15 cellular contexts compared by ENCODE assay signal in the genomic region with DNA sequence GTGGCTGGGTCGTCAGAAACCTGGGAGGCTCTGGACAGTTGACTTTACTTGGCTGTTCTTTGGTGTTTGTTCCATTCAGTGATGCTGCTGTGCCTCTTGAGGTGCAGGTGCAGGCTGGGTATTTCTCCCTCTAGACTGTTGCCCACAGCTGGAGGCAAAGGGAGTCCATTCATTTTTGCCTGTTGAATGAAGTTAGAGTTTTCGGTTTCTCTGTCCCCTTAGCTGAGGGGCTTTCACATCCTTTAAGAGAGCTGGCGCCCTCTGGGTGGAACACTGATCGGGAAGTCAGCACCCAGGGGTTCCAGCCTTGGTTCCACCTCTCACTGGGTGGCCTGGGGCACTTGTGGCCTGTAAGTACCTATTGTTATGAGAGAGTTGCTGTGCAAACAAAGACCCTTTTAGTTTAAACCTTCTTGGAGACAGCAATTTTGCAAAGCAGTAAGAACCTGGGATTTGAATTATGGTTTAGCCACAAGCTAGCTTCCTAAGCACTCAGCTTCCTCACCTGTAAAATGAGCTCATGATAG.
A peak's percentile ranks its signal among the peaks of the same experiment; 100 is the strongest.
DNase-seq lines count a peak whose midpoint lies in the region; TF ChIP-seq lines count a peak whose summit lies in the region.
"Had no signal": no experiment of that assay in that cellular context is flagged by ENCODE, and none has a peak within 500 bp of the region (broad histone marks: within the 10 kb centered on the region; RNA-seq: fewer than 3 reads in every experiment).

No MANE protein-coding gene starts in this region.

- CTCF ChIA-PET in Caco-2 (lab: Charles Lee), result interaction anchor here (0.6 to 1.9 kb wide), 2 partner anchors 68 to 215 kb away, joined by 3 to 4 read pairs; a partner anchor contains a TSS

- POLR2A ChIA-PET in Caco-2 (lab: Charles Lee), result interaction anchor here (1.6 kb wide), 1 partner anchor 68 kb away, joined by 5 read pairs; a partner anchor contains a TSS

- no peaks in the 10 kb centered on the region for H3K36me3 Mint-ChIP-seq in Caco-2 (ENCODE audit: insufficient read depth, unreplicated experiment)

- H3K9me3 ChIP-seq in MM.1S (replicated peaks; ENCODE audit: insufficient read depth, low read length) (no peaks in the 10 kb centered on the region), esophagus squamous epithelium (no peaks in the 10 kb centered on the region), stomach (no peaks in the 10 kb centered on the region), Caco-2 (no peaks in the 10 kb centered on the region)
- H3K9me3 ChIP-seq: BE2C had no signal

- no peak overlapping the region for H2AFZ ChIP-seq in MM.1S (ENCODE audit: low read length)

- intact Hi-C loops in esophagus squamous epithelium (cut with DNase I) (no loop called here), stomach (cut with DNase I; ENCODE audit: low total_unique reads) (no loop called here), Caco-2 (cut with micrococcal nuclease; ENCODE audit: unreplicated experiment) (no loop called here)

- no peaks in the 10 kb centered on the region for H3K27me3 ChIP-seq in MM.1S (replicated peaks; ENCODE audit: insufficient read depth, low read length)
- no peaks in the 10 kb centered on the region for H3K27me3 ChIP-seq in esophagus squamous epithelium
- H3K27me3 ChIP-seq in stomach, result no peaks in the 10 kb centered on the region
- no peaks in the 10 kb centered on the region for H3K27me3 ChIP-seq in Caco-2 (replicated peaks; ENCODE audit: control insufficient read depth, insufficient read depth, low read length)
- H3K27me3 ChIP-seq: BE2C had no signal

- no peaks in the 10 kb centered on the region for H3K9me2 ChIP-seq in MM.1S (replicated peaks; ENCODE audit: insufficient read depth, low read length)

- no peaks in the 10 kb centered on the region for H3K36me3 ChIP-seq in MM.1S (replicated peaks; ENCODE audit: insufficient read depth, low read length)
- no peaks in the 10 kb centered on the region for H3K36me3 ChIP-seq in esophagus squamous epithelium
- no peaks in the 10 kb centered on the region for H3K36me3 ChIP-seq in stomach
- H3K36me3 ChIP-seq in Caco-2 (ENCODE audit: control insufficient read depth, insufficient read depth, low read length), result no peaks in the 10 kb centered on the region
- H3K36me3 ChIP-seq: BE2C had no signal

- WGBS in esophagus squamous epithelium, 2 donors, result 75% methylated on average over 3 of the region's 4 CpGs; no CpG with 5 or more reads in 1 of the 2 donors
- 72 to 88% (median 83%) methylated on average over 4 of the region's 4 CpGs for WGBS in stomach, 5 donors

- peaks cover 17% of the 10 kb centered on the region for H3K4me1 Mint-ChIP-seq in Caco-2 (ENCODE audit: low read depth, unreplicated experiment)

- DNase-seq in GM12865 (ENCODE audit: low read depth) (peak; percentile 38), MM.1S (peak; percentile 31), esophagus squamous epithelium (lab: John Stamatoyannopoulos, UW) (no peak), stomach (no peak), Caco-2 (no peak), dedifferentiated amniotic fluid mesenchymal stem cell (ENCODE audit: extremely low spot score) (no peak), NCI-H2081 treated with DMSO at 0.1 percent for 48 hours (lab: John Stamatoyannopoulos, UW) (no peak)
- no peak for DNase-seq in activated CD8-positive, alpha-beta memory T cell treated with anti-CD3 and anti-CD28 coated beads, Interleukin-2, amount 50 U/mL, for 48 hours
- DNase-seq: activated effector memory CD4-positive, alpha-beta T cell treated with anti-CD3 and anti-CD28 coated beads, Interleukin-2, amount 50 U/mL, for 16 hours; amygdala; BE2C; glutamatergic neuron; GOT3; T-helper 1 cell had no signal

- H3K27me3 Mint-ChIP-seq in Caco-2 (ENCODE audit: insufficient read depth, unreplicated experiment), result no peaks in the 10 kb centered on the region

- TF ChIP-seq POLR2A in esophagus squamous epithelium (IDR thresholded peaks at IDR 0.05), result no peak
- TF ChIP-seq POLR2A in stomach (IDR thresholded peaks at IDR 0.05), result no peak

- H4K20me1 ChIP-seq in MM.1S (ENCODE audit: insufficient read depth, low read length), result no peaks in the 10 kb centered on the region

- peaks cover 30% of the 10 kb centered on the region for H3K4me1 ChIP-seq in MM.1S (ENCODE audit: low read length)
- H3K4me1 ChIP-seq in esophagus squamous epithelium, result peaks cover 14 to 63% (median 36%) of the 10 kb centered on the region in 3 donors
- peaks cover 44 to 71% (median 62%) of the 10 kb centered on the region in 4 donors for H3K4me1 ChIP-seq in stomach
- H3K4me1 ChIP-seq in Caco-2, result peaks cover 29% of the 10 kb centered on the region
- H3K4me1 ChIP-seq: BE2C had no signal

- H3K27ac ChIP-seq in MM.1S (ENCODE audit: low read length) (no peak overlapping the region), esophagus squamous epithelium (peak overlapping the region in 3 of 4 donors; percentile 32 to 61 (median 49)), stomach (peak overlapping the region; percentile 40 to 92 (median 89))
- H3K27ac ChIP-seq: RWPE1 had no signal

- no peak overlapping the region for H3K4me3 Mint-ChIP-seq in Caco-2 (ENCODE audit: unreplicated experiment)

- H3F3A ChIP-seq in MM.1S (ENCODE audit: insufficient read depth, low read length), result no peaks in the 10 kb centered on the region

- TF ChIP-seq EP300 in stomach (IDR thresholded peaks at IDR 0.05), result no peak

- H3K4me3 ChIP-seq in GM12865 (ENCODE audit: low read depth, low read length), result no peak overlapping the region
- no peak overlapping the region for H3K4me3 ChIP-seq in MM.1S (ENCODE audit: low read length)
- no peak overlapping the region for H3K4me3 ChIP-seq in esophagus squamous epithelium
- H3K4me3 ChIP-seq in stomach, result no peak overlapping the region
- H3K4me3 ChIP-seq in Caco-2 (ENCODE audit: low read depth, low read length), result no peak overlapping the region

- H3K27ac Mint-ChIP-seq in Caco-2 (ENCODE audit: unreplicated experiment), result no peak overlapping the region

- no TSS peak for BruUV-seq in Caco-2 (replicated peaks; lab: Mats Ljungman, UMichigan)

- H3K79me2 ChIP-seq in MM.1S (ENCODE audit: low read length), result no peaks in the 10 kb centered on the region

- H3K4me2 ChIP-seq in MM.1S (ENCODE audit: low read depth, low read length), result no peak overlapping the region

- TF ChIP-seq CTCF in GM12865 (IDR thresholded peaks at IDR 0.05; ENCODE audit: insufficient read depth, low read depth, low read length, missing control alignments) (no peak), MM.1S (IDR thresholded peaks at IDR 0.05; ENCODE audit: low read length) (no peak), esophagus squamous epithelium (IDR thresholded peaks at IDR 0.05) (no peak), stomach (IDR thresholded peaks at IDR 0.05) (no peak), Caco-2 (IDR thresholded peaks at IDR 0.05; ENCODE audit: insufficient read depth in 1 of 2, low read depth in 1 of 2, low read length in 1 of 2, severe bottlenecking in 1 of 2, unreplicated experiment in 1 of 2) (no peak)

- H3K9me3 Mint-ChIP-seq in Caco-2 (ENCODE audit: unreplicated experiment), result no peaks in the 10 kb centered on the region

- H3K9ac ChIP-seq in MM.1S (ENCODE audit: low read length), result no peak overlapping the region

Comparison
In these comparisons a context has a peak if more than half of its experiments do, and no peak if none do; other contexts are left out.
1. DNase-seq: peak in GM12865 (single experiment) and MM.1S (single experiment); none in esophagus squamous epithelium (single experiment), stomach (single experiment), Caco-2 (0 of 2), activated CD8-positive, alpha-beta memory T cell treated with anti-CD3 and anti-CD28 coated beads, Interleukin-2, amount 50 U/mL, for 48 hours (single experiment), dedifferentiated amniotic fluid mesenchymal stem cell (single experiment) and NCI-H2081 treated with DMSO at 0.1 percent for 48 hours (single experiment).